In the genomic region with DNA sequence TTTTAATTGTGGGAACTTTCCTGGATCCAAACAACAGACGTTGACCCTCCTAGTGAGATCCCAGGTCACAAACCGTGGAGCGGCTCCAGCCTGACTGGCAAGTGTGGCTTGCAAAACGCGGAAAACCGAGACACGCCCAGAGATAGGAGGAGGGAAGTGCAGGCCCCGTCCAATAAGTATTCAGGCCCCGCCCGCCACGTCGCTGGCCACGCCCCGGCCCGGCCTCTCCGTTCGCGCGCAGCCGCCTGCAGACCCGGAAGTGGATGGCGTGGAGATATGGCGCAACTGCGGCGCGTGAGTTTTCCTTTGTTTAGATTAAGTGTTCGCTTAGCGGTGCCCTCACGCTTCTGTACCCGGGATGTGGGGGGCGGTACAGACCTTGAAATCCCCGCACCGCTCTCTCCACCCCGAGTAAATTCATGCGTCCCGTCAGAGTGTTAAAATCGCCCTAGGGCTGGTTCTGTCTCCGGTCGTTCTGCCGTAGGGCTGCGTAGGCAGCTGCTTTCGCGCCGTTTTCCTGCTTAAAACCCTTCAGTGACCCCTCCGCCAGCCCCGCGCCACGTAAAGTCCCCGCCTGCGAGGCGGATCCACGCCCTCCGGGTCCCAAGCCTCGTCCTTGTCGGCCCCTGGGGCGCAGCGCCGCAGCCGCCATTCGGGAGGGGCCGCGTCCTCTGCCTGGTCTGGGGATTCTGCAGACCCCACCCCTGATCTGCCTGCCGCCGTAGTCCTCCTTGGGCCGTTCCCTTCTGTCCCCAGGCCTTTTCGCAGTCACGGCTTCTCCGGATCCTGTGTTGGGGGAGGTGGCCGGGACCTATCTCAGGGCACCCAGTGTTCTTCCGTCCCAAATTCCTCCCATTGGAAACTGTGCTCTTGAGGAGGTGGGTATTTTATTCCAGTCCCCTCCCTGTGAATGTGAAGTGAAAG, we compare ENCODE assay signal across 1 cellular context.
TF ChIP-seq lines count a peak whose summit lies in the region.

A gene (plus strand): TSS at position 250 of the 924 bp plus-strand sequence. CDS start 27 bp downstream, at position 277.

TF ChIP-seq in HepG2, 621 proteins besides CTCF, POLR2A, EP300 and RAD21 (continued from another document and continues in another):
- TF ChIP-seq, protein P1, sequence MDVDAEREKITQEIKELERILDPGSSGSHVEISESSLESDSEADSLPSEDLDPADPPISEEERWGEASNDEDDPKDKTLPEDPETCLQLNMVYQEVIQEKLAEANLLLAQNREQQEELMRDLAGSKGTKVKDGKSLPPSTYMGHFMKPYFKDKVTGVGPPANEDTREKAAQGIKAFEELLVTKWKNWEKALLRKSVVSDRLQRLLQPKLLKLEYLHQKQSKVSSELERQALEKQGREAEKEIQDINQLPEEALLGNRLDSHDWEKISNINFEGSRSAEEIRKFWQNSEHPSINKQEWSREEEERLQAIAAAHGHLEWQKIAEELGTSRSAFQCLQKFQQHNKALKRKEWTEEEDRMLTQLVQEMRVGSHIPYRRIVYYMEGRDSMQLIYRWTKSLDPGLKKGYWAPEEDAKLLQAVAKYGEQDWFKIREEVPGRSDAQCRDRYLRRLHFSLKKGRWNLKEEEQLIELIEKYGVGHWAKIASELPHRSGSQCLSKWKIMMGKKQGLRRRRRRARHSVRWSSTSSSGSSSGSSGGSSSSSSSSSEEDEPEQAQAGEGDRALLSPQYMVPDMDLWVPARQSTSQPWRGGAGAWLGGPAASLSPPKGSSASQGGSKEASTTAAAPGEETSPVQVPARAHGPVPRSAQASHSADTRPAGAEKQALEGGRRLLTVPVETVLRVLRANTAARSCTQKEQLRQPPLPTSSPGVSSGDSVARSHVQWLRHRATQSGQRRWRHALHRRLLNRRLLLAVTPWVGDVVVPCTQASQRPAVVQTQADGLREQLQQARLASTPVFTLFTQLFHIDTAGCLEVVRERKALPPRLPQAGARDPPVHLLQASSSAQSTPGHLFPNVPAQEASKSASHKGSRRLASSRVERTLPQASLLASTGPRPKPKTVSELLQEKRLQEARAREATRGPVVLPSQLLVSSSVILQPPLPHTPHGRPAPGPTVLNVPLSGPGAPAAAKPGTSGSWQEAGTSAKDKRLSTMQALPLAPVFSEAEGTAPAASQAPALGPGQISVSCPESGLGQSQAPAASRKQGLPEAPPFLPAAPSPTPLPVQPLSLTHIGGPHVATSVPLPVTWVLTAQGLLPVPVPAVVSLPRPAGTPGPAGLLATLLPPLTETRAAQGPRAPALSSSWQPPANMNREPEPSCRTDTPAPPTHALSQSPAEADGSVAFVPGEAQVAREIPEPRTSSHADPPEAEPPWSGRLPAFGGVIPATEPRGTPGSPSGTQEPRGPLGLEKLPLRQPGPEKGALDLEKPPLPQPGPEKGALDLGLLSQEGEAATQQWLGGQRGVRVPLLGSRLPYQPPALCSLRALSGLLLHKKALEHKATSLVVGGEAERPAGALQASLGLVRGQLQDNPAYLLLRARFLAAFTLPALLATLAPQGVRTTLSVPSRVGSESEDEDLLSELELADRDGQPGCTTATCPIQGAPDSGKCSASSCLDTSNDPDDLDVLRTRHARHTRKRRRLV (CRISPR knock-in tag; IDR thresholded peaks at IDR 0.05) = no peak
- TF ChIP-seq TAF15 (IDR thresholded peaks at IDR 0.05; ENCODE audit: low read depth, low read length, poor library complexity, severe bottlenecking) (no peak), ZNF234 (CRISPR knock-in tag; conservative IDR thresholded peaks at IDR 0.05) (no peak), ZZZ3 (CRISPR knock-in tag; IDR thresholded peaks at IDR 0.05; ENCODE audit: borderline replicate concordance) (no peak), SNRNP70 (IDR thresholded peaks at IDR 0.05; ENCODE audit: low read depth, low read length) (no peak), ZNF501 (CRISPR knock-in tag; IDR thresholded peaks at IDR 0.05) (peak; percentile 73), SOX13 (IDR thresholded peaks at IDR 0.05) (no peak), SOX13 (CRISPR knock-in tag; conservative IDR thresholded peaks at IDR 0.05 in 1 of 2, IDR thresholded peaks at IDR 0.05 in 1 of 2) (0 out of 4 replicates have a peak, but pooled peaks of 1 of the 2 experiments have one; percentile 42), ZNF607 (CRISPR knock-in tag; IDR thresholded peaks at IDR 0.05; ENCODE audit: borderline replicate concordance) (0 out of 2 replicates have a peak, but pooled peaks have one; percentile 44), ERF (CRISPR knock-in tag; IDR thresholded peaks at IDR 0.05) (0 out of 2 replicates have a peak, but pooled peaks have one; percentile 36), ZNF510 (CRISPR knock-in tag; IDR thresholded peaks at IDR 0.05; ENCODE audit: low read depth) (0 out of 2 replicates have a peak, but pooled peaks have one; percentile 46)
- TF ChIP-seq, protein P2, sequence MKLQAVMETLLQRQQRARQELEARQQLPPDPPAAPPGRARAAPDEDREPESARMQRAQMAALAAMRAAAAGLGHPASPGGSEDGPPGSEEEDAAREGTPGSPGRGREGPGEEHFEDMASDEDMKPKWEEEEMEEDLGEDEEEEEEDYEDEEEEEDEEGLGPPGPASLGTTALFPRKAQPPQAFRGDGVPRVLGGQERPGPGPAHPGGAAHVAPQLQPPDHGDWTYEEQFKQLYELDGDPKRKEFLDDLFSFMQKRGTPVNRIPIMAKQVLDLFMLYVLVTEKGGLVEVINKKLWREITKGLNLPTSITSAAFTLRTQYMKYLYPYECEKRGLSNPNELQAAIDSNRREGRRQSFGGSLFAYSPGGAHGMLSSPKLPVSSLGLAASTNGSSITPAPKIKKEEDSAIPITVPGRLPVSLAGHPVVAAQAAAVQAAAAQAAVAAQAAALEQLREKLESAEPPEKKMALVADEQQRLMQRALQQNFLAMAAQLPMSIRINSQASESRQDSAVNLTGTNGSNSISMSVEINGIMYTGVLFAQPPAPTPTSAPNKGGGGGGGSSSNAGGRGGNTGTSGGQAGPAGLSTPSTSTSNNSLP (IDR thresholded peaks at IDR 0.05; ENCODE audit: low read depth, low read length) = no peak
- TF ChIP-seq, protein P3, sequence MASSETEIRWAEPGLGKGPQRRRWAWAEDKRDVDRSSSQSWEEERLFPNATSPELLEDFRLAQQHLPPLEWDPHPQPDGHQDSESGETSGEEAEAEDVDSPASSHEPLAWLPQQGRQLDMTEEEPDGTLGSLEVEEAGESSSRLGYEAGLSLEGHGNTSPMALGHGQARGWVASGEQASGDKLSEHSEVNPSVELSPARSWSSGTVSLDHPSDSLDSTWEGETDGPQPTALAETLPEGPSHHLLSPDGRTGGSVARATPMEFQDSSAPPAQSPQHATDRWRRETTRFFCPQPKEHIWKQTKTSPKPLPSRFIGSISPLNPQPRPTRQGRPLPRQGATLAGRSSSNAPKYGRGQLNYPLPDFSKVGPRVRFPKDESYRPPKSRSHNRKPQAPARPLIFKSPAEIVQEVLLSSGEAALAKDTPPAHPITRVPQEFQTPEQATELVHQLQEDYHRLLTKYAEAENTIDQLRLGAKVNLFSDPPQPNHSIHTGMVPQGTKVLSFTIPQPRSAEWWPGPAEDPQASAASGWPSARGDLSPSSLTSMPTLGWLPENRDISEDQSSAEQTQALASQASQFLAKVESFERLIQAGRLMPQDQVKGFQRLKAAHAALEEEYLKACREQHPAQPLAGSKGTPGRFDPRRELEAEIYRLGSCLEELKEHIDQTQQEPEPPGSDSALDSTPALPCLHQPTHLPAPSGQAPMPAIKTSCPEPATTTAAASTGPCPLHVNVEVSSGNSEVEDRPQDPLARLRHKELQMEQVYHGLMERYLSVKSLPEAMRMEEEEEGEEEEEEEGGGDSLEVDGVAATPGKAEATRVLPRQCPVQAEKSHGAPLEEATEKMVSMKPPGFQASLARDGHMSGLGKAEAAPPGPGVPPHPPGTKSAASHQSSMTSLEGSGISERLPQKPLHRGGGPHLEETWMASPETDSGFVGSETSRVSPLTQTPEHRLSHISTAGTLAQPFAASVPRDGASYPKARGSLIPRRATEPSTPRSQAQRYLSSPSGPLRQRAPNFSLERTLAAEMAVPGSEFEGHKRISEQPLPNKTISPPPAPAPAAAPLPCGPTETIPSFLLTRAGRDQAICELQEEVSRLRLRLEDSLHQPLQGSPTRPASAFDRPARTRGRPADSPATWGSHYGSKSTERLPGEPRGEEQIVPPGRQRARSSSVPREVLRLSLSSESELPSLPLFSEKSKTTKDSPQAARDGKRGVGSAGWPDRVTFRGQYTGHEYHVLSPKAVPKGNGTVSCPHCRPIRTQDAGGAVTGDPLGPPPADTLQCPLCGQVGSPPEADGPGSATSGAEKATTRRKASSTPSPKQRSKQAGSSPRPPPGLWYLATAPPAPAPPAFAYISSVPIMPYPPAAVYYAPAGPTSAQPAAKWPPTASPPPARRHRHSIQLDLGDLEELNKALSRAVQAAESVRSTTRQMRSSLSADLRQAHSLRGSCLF (CRISPR knock-in tag; IDR thresholded peaks at IDR 0.05; ENCODE audit: borderline replicate concordance) = no peak
- TF ChIP-seq, protein P4, sequence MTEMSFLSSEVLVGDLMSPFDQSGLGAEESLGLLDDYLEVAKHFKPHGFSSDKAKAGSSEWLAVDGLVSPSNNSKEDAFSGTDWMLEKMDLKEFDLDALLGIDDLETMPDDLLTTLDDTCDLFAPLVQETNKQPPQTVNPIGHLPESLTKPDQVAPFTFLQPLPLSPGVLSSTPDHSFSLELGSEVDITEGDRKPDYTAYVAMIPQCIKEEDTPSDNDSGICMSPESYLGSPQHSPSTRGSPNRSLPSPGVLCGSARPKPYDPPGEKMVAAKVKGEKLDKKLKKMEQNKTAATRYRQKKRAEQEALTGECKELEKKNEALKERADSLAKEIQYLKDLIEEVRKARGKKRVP (CRISPR knock-in tag; IDR thresholded peaks at IDR 0.05) = peak in 1 of 2 experiments; percentile 68; a peak in 2 of 4 replicates
- TF ChIP-seq, protein P5, sequence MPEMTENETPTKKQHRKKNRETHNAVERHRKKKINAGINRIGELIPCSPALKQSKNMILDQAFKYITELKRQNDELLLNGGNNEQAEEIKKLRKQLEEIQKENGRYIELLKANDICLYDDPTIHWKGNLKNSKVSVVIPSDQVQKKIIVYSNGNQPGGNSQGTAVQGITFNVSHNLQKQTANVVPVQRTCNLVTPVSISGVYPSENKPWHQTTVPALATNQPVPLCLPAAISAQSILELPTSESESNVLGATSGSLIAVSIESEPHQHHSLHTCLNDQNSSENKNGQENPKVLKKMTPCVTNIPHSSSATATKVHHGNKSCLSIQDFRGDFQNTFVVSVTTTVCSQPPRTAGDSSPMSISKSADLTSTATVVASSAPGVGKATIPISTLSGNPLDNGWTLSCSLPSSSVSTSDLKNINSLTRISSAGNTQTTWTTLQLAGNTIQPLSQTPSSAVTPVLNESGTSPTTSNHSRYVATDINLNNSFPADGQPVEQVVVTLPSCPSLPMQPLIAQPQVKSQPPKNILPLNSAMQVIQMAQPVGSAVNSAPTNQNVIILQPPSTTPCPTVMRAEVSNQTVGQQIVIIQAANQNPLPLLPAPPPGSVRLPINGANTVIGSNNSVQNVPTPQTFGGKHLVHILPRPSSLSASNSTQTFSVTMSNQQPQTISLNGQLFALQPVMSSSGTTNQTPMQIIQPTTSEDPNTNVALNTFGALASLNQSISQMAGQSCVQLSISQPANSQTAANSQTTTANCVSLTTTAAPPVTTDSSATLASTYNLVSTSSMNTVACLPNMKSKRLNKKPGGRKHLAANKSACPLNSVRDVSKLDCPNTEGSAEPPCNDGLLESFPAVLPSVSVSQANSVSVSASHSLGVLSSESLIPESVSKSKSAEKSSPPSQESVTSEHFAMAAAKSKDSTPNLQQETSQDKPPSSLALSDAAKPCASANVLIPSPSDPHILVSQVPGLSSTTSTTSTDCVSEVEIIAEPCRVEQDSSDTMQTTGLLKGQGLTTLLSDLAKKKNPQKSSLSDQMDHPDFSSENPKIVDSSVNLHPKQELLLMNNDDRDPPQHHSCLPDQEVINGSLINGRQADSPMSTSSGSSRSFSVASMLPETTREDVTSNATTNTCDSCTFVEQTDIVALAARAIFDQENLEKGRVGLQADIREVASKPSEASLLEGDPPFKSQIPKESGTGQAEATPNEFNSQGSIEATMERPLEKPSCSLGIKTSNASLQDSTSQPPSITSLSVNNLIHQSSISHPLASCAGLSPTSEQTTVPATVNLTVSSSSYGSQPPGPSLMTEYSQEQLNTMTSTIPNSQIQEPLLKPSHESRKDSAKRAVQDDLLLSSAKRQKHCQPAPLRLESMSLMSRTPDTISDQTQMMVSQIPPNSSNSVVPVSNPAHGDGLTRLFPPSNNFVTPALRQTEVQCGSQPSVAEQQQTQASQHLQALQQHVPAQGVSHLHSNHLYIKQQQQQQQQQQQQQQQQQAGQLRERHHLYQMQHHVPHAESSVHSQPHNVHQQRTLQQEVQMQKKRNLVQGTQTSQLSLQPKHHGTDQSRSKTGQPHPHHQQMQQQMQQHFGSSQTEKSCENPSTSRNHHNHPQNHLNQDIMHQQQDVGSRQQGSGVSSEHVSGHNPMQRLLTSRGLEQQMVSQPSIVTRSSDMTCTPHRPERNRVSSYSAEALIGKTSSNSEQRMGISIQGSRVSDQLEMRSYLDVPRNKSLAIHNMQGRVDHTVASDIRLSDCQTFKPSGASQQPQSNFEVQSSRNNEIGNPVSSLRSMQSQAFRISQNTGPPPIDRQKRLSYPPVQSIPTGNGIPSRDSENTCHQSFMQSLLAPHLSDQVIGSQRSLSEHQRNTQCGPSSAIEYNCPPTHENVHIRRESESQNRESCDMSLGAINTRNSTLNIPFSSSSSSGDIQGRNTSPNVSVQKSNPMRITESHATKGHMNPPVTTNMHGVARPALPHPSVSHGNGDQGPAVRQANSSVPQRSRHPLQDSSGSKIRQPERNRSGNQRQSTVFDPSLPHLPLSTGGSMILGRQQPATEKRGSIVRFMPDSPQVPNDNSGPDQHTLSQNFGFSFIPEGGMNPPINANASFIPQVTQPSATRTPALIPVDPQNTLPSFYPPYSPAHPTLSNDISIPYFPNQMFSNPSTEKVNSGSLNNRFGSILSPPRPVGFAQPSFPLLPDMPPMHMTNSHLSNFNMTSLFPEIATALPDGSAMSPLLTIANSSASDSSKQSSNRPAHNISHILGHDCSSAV (CRISPR knock-in tag; IDR thresholded peaks at IDR 0.05; ENCODE audit: borderline replicate concordance) = no peak
- TF ChIP-seq, protein P6, sequence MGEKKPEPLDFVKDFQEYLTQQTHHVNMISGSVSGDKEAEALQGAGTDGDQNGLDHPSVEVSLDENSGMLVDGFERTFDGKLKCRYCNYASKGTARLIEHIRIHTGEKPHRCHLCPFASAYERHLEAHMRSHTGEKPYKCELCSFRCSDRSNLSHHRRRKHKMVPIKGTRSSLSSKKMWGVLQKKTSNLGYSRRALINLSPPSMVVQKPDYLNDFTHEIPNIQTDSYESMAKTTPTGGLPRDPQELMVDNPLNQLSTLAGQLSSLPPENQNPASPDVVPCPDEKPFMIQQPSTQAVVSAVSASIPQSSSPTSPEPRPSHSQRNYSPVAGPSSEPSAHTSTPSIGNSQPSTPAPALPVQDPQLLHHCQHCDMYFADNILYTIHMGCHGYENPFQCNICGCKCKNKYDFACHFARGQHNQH (CRISPR knock-in tag; IDR thresholded peaks at IDR 0.05) = no peak; the same call in 1 of the 2 replicates
- TF ChIP-seq, protein P7, sequence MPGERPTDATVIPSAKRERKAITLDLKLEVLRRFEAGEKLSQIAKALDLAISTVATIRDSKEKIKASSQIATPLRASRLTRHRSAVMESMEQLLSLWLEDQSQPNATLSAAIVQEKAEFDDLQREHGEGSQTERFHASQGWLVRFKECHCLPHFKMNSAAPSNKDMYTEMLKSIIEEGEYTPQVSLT (CRISPR knock-in tag; IDR thresholded peaks at IDR 0.05; ENCODE audit: borderline replicate concordance, low read depth) = no peak
- TF ChIP-seq, protein P8, sequence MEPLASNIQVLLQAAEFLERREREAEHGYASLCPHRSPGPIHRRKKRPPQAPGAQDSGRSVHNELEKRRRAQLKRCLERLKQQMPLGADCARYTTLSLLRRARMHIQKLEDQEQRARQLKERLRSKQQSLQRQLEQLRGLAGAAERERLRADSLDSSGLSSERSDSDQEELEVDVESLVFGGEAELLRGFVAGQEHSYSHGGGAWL (CRISPR knock-in tag; IDR thresholded peaks at IDR 0.05) = no peak
